ENCODE assay signal across 8 cellular contexts in genomic region chr22:39170825-39171622, GRCh38. TPM values are rescaled to one million over a fixed set of nuclear protein-coding genes. Genes with fewer than 3 reads are reported as not detected.
A peak's percentile ranks its signal among the peaks of the same experiment; 100 is the strongest.
DNase-seq lines count a peak whose midpoint lies in the region; ATAC-seq and TF ChIP-seq lines count a peak whose summit lies in the region.

No MANE protein-coding gene starts in this region.

- no peak overlapping the region for H3K27ac ChIP-seq in foreskin keratinocyte
- no peak overlapping the region for H3K27ac ChIP-seq in ovary
- H3K27ac ChIP-seq in thoracic aorta = no peak overlapping the region

- H3K36me3 ChIP-seq in ovary (no peaks in the 10 kb centered on the region), thoracic aorta (no peaks in the 10 kb centered on the region)

- H3K9me3 ChIP-seq in ovary (no peaks in the 10 kb centered on the region), thoracic aorta (no peaks in the 10 kb centered on the region)

- peak; percentile 96 for TF ChIP-seq CTCF in GM13977 (IDR thresholded peaks at IDR 0.05; ENCODE audit: extremely low read depth, insufficient read depth, missing control alignments)
- TF ChIP-seq CTCF in foreskin keratinocyte (conservative IDR thresholded peaks at IDR 0.05) = peak; percentile 98
- peak; percentile 96 to 97 (median 96) for TF ChIP-seq CTCF in ovary (IDR thresholded peaks at IDR 0.05)
- TF ChIP-seq CTCF in thoracic aorta (IDR thresholded peaks at IDR 0.05) = peak; percentile 95

- H3K27me3 ChIP-seq in foreskin keratinocyte (no peaks in the 10 kb centered on the region), ovary (no peaks in the 10 kb centered on the region), thoracic aorta (replicated peaks; ENCODE audit: insufficient read depth) (no peaks in the 10 kb centered on the region)

- WGBS in ovary, 3 donors = 20 to 23% (median 21%) methylated on average over 28 of the region's 28 CpGs

- DNase-seq in 8988T (peak; percentile 65), GM13977 (ENCODE audit: low spot score) (peak; percentile 86), SHP77 (lab: John Stamatoyannopoulos, UW) (peak; percentile 61 to 69), foreskin keratinocyte (peak; percentile 43 to 68), ovary (peak; percentile 75 to 91 (median 87)), thoracic aorta (ENCODE audit: low spot score) (no peak)
- DNase-seq in activated effector memory CD4-positive, alpha-beta T cell treated with Interleukin-2 at 50 U/mL for 16 hours = peak; percentile 78

- peak; percentile 99 for TF ChIP-seq RAD21 in Ishikawa (IDR thresholded peaks at IDR 0.05; ENCODE audit: low read depth)

- H3K4me3 ChIP-seq in ovary (no peak overlapping the region), thoracic aorta (peak overlapping the region; percentile 40)

- in situ Hi-C loops in GM13977 (cut with MboI; ENCODE audit: low pct_unique_long_range_greater_than_20kb, low sequenced_read_pairs, unreplicated experiment) = loop anchor here (5.0 kb wide), 1 partner anchor 136 kb away; no protein-coding TSS in a partner anchor

- TF ChIP-seq POLR2A in ovary (IDR thresholded peaks at IDR 0.05) = no peak

- TF ChIP-seq EP300 in Ishikawa (IDR thresholded peaks at IDR 0.05; ENCODE audit: borderline replicate concordance) (peak; percentile 57; the same call in 1 of the 2 replicates), ovary (IDR thresholded peaks at IDR 0.05) (no peak)

- peak; percentile 67 for ATAC-seq in foreskin keratinocyte
- no peak for ATAC-seq in thoracic aorta (ENCODE audit: insufficient number of reproducible peaks, low FRiP score, low read depth)

- H3K4me1 ChIP-seq in foreskin keratinocyte (peaks cover 29% of the 10 kb centered on the region), ovary (ENCODE audit: insufficient read depth) (peaks cover 16% of the 10 kb centered on the region), thoracic aorta (ENCODE audit: control insufficient read depth in 1 of 2, low read depth in 2 of 2) (peaks cover 26 to 31% of the 10 kb centered on the region in 2 donors)

- intact Hi-C loops in ovary (cut with DNase I) = loop anchor here (2.0 to 10.0 kb wide), 7 partner anchors 140 to 364 kb away; partner anchors contain the start of genes MIEF1 (in 1 of the 4) and RPS19BP1 (in 1 of the 4)

TF ChIP-seq in Ishikawa, 13 proteins besides CTCF, POLR2A, EP300 and RAD21:
- TF ChIP-seq NFIC (IDR thresholded peaks at IDR 0.05) (no peak), FOXM1 (IDR thresholded peaks at IDR 0.05; ENCODE audit: borderline replicate concordance, low read depth) (no peak), CEBPB (IDR thresholded peaks at IDR 0.05) (no peak), USF1 (IDR thresholded peaks at IDR 0.05) (no peak), TAF1 (IDR thresholded peaks at IDR 0.05; ENCODE audit: low read depth) (no peak), EGR1 (IDR thresholded peaks at IDR 0.05) (no peak), YY1 (IDR thresholded peaks at IDR 0.05; ENCODE audit: low read depth) (peak; percentile 27; the same call in 1 of the 2 replicates), TEAD4 (IDR thresholded peaks at IDR 0.05) (peak; percentile 31), REST (IDR thresholded peaks at IDR 0.05; ENCODE audit: low read depth) (no peak), ZBTB7A (IDR thresholded peaks at IDR 0.05; ENCODE audit: low read depth) (no peak; the same call in 1 of the 2 replicates), TCF12 (IDR thresholded peaks at IDR 0.05; ENCODE audit: low read depth) (peak; percentile 87), MAX (IDR thresholded peaks at IDR 0.05) (peak; percentile 63; the same call in 1 of the 2 replicates), CREB1 (IDR thresholded peaks at IDR 0.05; ENCODE audit: low read depth) (no peak)
TF ChIP-seq in Ishikawa: peak in this region for 4.

RNA-seq across cellular contexts. Expression of gene CBX7, which starts 18.5 kb away (rescaled TPM):
- total RNA-seq in foreskin keratinocyte (1.1 and 1.2 TPM in 2 replicates), ovary (100 to 1,000 TPM in 1 of 7 donors, 10 to 100 TPM in 6; 47.2 to 107 (median 84.9) TPM), thoracic aorta (100 to 1,000 TPM; 170 to 174 TPM)
- polyA plus RNA-seq in foreskin keratinocyte (0.86 and 1.2 TPM in 2 replicates), ovary (10 to 100 TPM; 40.7 to 96.9 TPM)

Comparison
In these comparisons a context has a peak if more than half of its experiments do, and no peak if none do; other contexts are left out.
1. RNA of gene CBX7, which starts 18.5 kb away (total RNA-seq): 170 to 174 TPM in thoracic aorta and 47.2 to 107 TPM in ovary; 1.1 to 1.2 TPM in foreskin keratinocyte; every median in the first group is over 10 times any median in the second.
2. Peak in every context shown above with its lines, with median percentiles within 50 percentile points of each other: CTCF ChIP-seq.